ENCODE assay signal across 9 cellular contexts in the genomic region with DNA sequence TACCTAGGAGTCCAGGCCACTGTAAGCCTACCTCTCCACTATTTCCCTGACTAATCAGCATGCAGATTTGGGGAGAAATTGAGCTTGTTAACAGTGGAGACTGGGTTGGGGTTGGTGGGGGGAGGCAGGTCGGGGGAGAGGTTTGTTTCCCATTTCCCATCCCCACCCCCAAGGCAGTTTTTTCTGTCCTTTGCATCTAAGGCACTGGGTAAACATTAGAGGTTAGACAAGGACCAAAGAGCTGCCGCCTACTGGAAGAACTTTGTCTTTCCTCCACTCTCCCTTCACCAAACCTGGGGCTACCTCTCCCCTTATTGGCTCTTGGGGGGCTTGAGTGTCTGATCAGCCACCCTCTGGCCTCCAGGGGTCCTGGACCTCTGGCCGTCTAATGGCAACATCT. TPM values are rescaled to one million over a fixed set of nuclear protein-coding genes. Genes with fewer than 3 reads are reported as not detected.
DNase-seq lines count a peak whose midpoint lies in the region; ATAC-seq and TF ChIP-seq lines count a peak whose summit lies in the region.
"Had no signal": no experiment of that assay in that cellular context is flagged by ENCODE, and none has a peak within 500 bp of the region (broad histone marks: within the 10 kb centered on the region; RNA-seq: fewer than 3 reads in every experiment).

No MANE protein-coding gene starts in this region.

- peak overlapping the region; percentile 96 for H3K4me2 ChIP-seq in SU-DHL-6 (ENCODE audit: low read depth, low read length, poor library complexity, severe bottlenecking)

- H2AFZ ChIP-seq in SU-DHL-6 (ENCODE audit: low read depth, low read length, severe bottlenecking) = no peak overlapping the region

- H3K4me3 ChIP-seq in SU-DHL-6 (ENCODE audit: insufficient read depth, low read length, poor library complexity, severe bottlenecking) = peak overlapping the region; percentile 85
- H3K4me3 ChIP-seq in epithelial cell of esophagus (ENCODE audit: low read length) = no peak overlapping the region
- peak overlapping the region in 1 of 2 donors; percentile 9 for H3K4me3 ChIP-seq in vagina

- no peak for TF ChIP-seq POLR2A in vagina (IDR thresholded peaks at IDR 0.05)

- DNase-seq in natural killer cell treated with Interleukin-12 subunit alpha and Interleukin-12 subunit beta and Interleukin-15 and Interleukin-18, amount 100 ng/mL, for 72 hours (ENCODE audit: low spot score) = no peak
- DNase-seq in natural killer cell (no peak), epithelial cell of esophagus (ENCODE audit: low read depth) (no peak), vagina (ENCODE audit: extremely low spot score in 2 of 2) (no peak), AG20443 (ENCODE audit: low spot score) (no peak)
- no peak for DNase-seq in central memory CD4-positive, alpha-beta T cell
- no peak for DNase-seq in stimulated activated CD4-positive, alpha-beta T cell treated with anti-CD3 and anti-CD28 coated beads, Interleukin-2, amount 100 ng/mL, for 24 hours
- DNase-seq: stimulated activated CD4-positive, alpha-beta T cell treated with anti-CD3 and anti-CD28 coated beads, Interleukin-4, amount 100 ng/mL, for 24 hours had no signal

- intact Hi-C loops in natural killer cell (cut with micrococcal nuclease) (no loop called here), vagina (cut with DNase I) (loop anchor here (5.0 kb wide), 1 partner anchor 33 kb away; no protein-coding TSS in a partner anchor)

- H3K36me3 Mint-ChIP-seq in natural killer cell treated with Interleukin-12 subunit alpha and Interleukin-12 subunit beta and Interleukin-15 and Interleukin-18, amount 100 ng/mL, for 72 hours = no peaks in the 10 kb centered on the region
- no peaks in the 10 kb centered on the region for H3K36me3 Mint-ChIP-seq in natural killer cell

- peaks cover 0 to 32% of the 10 kb centered on the region in 2 donors for H3K27me3 Mint-ChIP-seq in natural killer cell treated with Interleukin-12 subunit alpha and Interleukin-12 subunit beta and Interleukin-15 and Interleukin-18, amount 100 ng/mL, for 72 hours
- peaks cover 37 to 47% of the 10 kb centered on the region in 2 donors for H3K27me3 Mint-ChIP-seq in natural killer cell (ENCODE audit: low read depth in 2 of 2)

- H3K27me3 ChIP-seq in SU-DHL-6 (ENCODE audit: low read length) = no peaks in the 10 kb centered on the region
- no peaks in the 10 kb centered on the region for H3K27me3 ChIP-seq in vagina

- peaks cover 42% of the 10 kb centered on the region for H3F3A ChIP-seq in SU-DHL-6 (ENCODE audit: insufficient read depth)

- TF ChIP-seq CTCF in natural killer cell (IDR thresholded peaks at IDR 0.05) (no peak), SU-DHL-6 (IDR thresholded peaks at IDR 0.05; ENCODE audit: insufficient read depth, low read length, poor library complexity, severe bottlenecking) (no peak), epithelial cell of esophagus (IDR thresholded peaks at IDR 0.05; ENCODE audit: insufficient read depth, low read depth, low read length, missing control alignments) (peak; percentile 21), vagina (IDR thresholded peaks at IDR 0.05) (peak in 1 of 3 experiments; percentile 8)

- H3K9me2 ChIP-seq in SU-DHL-6 (replicated peaks; ENCODE audit: insufficient read depth, low read length) = no peaks in the 10 kb centered on the region

- H3K4me1 Mint-ChIP-seq in natural killer cell treated with Interleukin-12 subunit alpha and Interleukin-12 subunit beta and Interleukin-15 and Interleukin-18, amount 100 ng/mL, for 72 hours (ENCODE audit: low read depth in 2 of 2) = peaks cover 61 to 65% of the 10 kb centered on the region in 2 donors
- H3K4me1 Mint-ChIP-seq in natural killer cell = peaks cover 0 to 23% of the 10 kb centered on the region in 2 donors

- no peak for ATAC-seq in natural killer cell treated with Interleukin-12 subunit alpha and Interleukin-12 subunit beta and Interleukin-15 and Interleukin-18, amount 100 ng/mL, for 72 hours
- ATAC-seq in natural killer cell = no peak

- peak overlapping the region; percentile 97 for H3K27ac ChIP-seq in SU-DHL-6 (ENCODE audit: low read depth, low read length)
- H3K27ac ChIP-seq in vagina = peak overlapping the region; percentile 50

- H3K79me2 ChIP-seq in SU-DHL-6 (ENCODE audit: insufficient read depth, low read length) = peaks cover 55% of the 10 kb centered on the region

- H3K9me3 Mint-ChIP-seq in natural killer cell treated with Interleukin-12 subunit alpha and Interleukin-12 subunit beta and Interleukin-15 and Interleukin-18, amount 100 ng/mL, for 72 hours = no peaks in the 10 kb centered on the region
- no peaks in the 10 kb centered on the region for H3K9me3 Mint-ChIP-seq in natural killer cell

- H3K9ac ChIP-seq in SU-DHL-6 (ENCODE audit: low read length) = peak overlapping the region; percentile 79

- H3K27ac Mint-ChIP-seq in natural killer cell treated with Interleukin-12 subunit alpha and Interleukin-12 subunit beta and Interleukin-15 and Interleukin-18, amount 100 ng/mL, for 72 hours = peak overlapping the region; percentile 45 to 80
- H3K27ac Mint-ChIP-seq in natural killer cell = no peak overlapping the region

- H4K20me1 ChIP-seq in SU-DHL-6 (ENCODE audit: low read depth, low read length) = no peaks in the 10 kb centered on the region

- H3K36me3 ChIP-seq in SU-DHL-6 (ENCODE audit: low read length) = no peaks in the 10 kb centered on the region
- H3K36me3 ChIP-seq in vagina = no peaks in the 10 kb centered on the region

- H3K4me3 Mint-ChIP-seq in natural killer cell treated with Interleukin-12 subunit alpha and Interleukin-12 subunit beta and Interleukin-15 and Interleukin-18, amount 100 ng/mL, for 72 hours = peak overlapping the region; percentile 91
- no peak overlapping the region for H3K4me3 Mint-ChIP-seq in natural killer cell

- no peaks in the 10 kb centered on the region for H3K9me3 ChIP-seq in SU-DHL-6 (ENCODE audit: insufficient read depth, low read length)
- H3K9me3 ChIP-seq in vagina = no peaks in the 10 kb centered on the region

- peaks cover 66% of the 10 kb centered on the region for H3K4me1 ChIP-seq in vagina

RNA-seq across cellular contexts. Expression of gene KCNN4, which starts 1.0 kb away (rescaled TPM):
- 100 to 1,000 TPM in 1 of 2 donors, 10 to 100 TPM in 1; 99.4 to 107 TPM for total RNA-seq in natural killer cell treated with Interleukin-12 subunit alpha and Interleukin-12 subunit beta and Interleukin-15 and Interleukin-18, amount 100 ng/mL, for 72 hours
- total RNA-seq in natural killer cell = 1 to 10 TPM in 2 of 3 donors, under 1 TPM in 1; 0.72 to 7.1 (median 1.4) TPM
- total RNA-seq in vagina = 16.2 TPM

RNA-seq across cellular contexts. Expression of gene LYPD5, which starts 22.4 kb away (rescaled TPM):
- under 1 TPM in 1 of 2 donors, not detected in 1; 0.29 TPM for total RNA-seq in natural killer cell treated with Interleukin-12 subunit alpha and Interleukin-12 subunit beta and Interleukin-15 and Interleukin-18, amount 100 ng/mL, for 72 hours
- total RNA-seq in natural killer cell (not detected), vagina (3.7 TPM)

RNA-seq across cellular contexts. Expression of gene SMG9, which starts 25.1 kb away (rescaled TPM):
- total RNA-seq in natural killer cell treated with Interleukin-12 subunit alpha and Interleukin-12 subunit beta and Interleukin-15 and Interleukin-18, amount 100 ng/mL, for 72 hours = 100 to 1,000 TPM in 1 of 2 donors, 10 to 100 TPM in 1; 89.4 to 103 TPM
- total RNA-seq in natural killer cell = 10 to 100 TPM; 23.3 to 37.4 (median 28.3) TPM
- 56.5 TPM for total RNA-seq in vagina

RNA-seq across cellular contexts. Expression of gene ZNF283, which starts 47.3 kb away (rescaled TPM):
- 1 to 10 TPM; 7.2 to 8.3 TPM for total RNA-seq in natural killer cell treated with Interleukin-12 subunit alpha and Interleukin-12 subunit beta and Interleukin-15 and Interleukin-18, amount 100 ng/mL, for 72 hours
- 1 to 10 TPM; 4.1 to 8.0 (median 7.1) TPM for total RNA-seq in natural killer cell
- total RNA-seq in vagina = 7.9 TPM

Comparison
In these comparisons a context has a peak if more than half of its experiments do, and no peak if none do; other contexts are left out.
1. H3K27ac Mint-ChIP-seq: peak in natural killer cell treated with Interleukin-12 subunit alpha and Interleukin-12 subunit beta and Interleukin-15 and Interleukin-18, amount 100 ng/mL, for 72 hours (2 of 2); none in natural killer cell (0 of 2).